In the genomic region with DNA sequence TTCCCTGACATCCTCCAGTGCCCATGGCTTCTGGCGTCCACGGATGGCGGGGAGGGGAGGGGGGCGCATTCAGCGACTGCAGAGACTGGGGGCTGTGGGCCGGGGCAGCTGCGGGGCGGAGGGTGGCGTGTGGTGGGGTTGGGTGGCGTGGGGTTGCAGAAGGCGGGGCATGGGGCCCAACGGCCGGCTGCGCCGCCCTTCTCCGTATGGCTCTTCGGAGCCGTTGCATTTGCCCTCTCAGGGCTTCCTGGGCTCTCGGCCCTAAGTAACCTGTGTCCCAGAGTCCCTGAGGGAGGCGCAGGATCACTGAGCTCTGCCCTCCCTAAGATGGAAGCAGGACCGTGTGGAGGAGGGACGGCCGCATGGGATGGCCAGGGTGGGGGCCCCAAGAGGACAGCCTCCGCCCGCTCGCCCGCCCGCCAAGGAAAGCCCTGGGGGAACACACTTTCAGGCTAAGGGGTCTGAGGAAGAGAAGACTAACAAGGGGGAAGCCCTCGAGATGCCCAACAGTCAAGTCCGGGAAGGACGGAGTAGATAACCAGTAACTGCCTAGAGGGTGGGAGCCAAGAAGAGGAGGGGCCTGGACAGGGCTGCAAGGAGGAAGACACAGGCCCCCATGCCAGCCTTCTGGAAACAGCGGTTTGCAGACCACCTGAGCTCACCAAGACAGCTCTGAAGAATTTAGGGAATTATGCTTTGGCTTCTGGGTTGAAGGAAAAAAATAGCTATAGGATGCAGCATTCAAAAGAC, we compare ENCODE assay signal across 8 cellular contexts. TPM values are rescaled to one million over a fixed set of nuclear protein-coding genes. Genes with fewer than 3 reads are reported as not detected.
DNase-seq lines count a peak whose midpoint lies in the region; FAIRE-seq and TF ChIP-seq lines count a peak whose summit lies in the region.

No MANE protein-coding gene starts in this region.

- dilution Hi-C loops in keratinocyte (cut with MboI; ENCODE audit: extremely low pct_ligation_motif_present, low sequenced_read_pairs), result no loop called here

- H3K4me1 ChIP-seq in HAP-1 (peaks cover 10% of the 10 kb centered on the region), keratinocyte (ENCODE audit: control insufficient read depth, extremely low read depth, insufficient read depth, low read length) (peaks cover 43% of the 10 kb centered on the region), stomach (peaks cover 15 to 40% (median 26%) of the 10 kb centered on the region in 4 donors)

- H3K9me3 ChIP-seq in HAP-1 (no peaks in the 10 kb centered on the region), keratinocyte (ENCODE audit: control insufficient read depth, low read depth, low read length) (no peaks in the 10 kb centered on the region), stomach (no peaks in the 10 kb centered on the region)

- TF ChIP-seq CTCF in BJ (IDR thresholded peaks at IDR 0.05; ENCODE audit: insufficient read depth, low read depth, low read length) (no peak), astrocyte of the spinal cord (IDR thresholded peaks at IDR 0.05; ENCODE audit: low read depth, low read length) (no peak), keratinocyte (optimal IDR thresholded peaks at IDR 0.05 in 1 of 3, IDR thresholded peaks at IDR 0.05 in 1 of 3, conservative IDR thresholded peaks at IDR 0.05 in 1 of 3; ENCODE audit: extremely low read depth in 1 of 3, insufficient read depth in 2 of 3, low read length in 3 of 3) (no peak), stomach (IDR thresholded peaks at IDR 0.05) (no peak)

- H4K20me1 ChIP-seq in keratinocyte (ENCODE audit: control insufficient read depth, extremely low read depth, insufficient read depth, low read length), result no peaks in the 10 kb centered on the region

- TF ChIP-seq POLR2A in stomach (IDR thresholded peaks at IDR 0.05), result no peak

- peak overlapping the region; percentile 63 for H3K4me3 ChIP-seq in BJ (ENCODE audit: low read depth, low read length)
- H3K4me3 ChIP-seq in HAP-1, result peak overlapping the region; percentile 63
- peak overlapping the region; percentile 55 for H3K4me3 ChIP-seq in astrocyte of the spinal cord (ENCODE audit: low read depth, low read length)
- H3K4me3 ChIP-seq in keratinocyte (ENCODE audit: control insufficient read depth in 2 of 3, extremely low read depth in 1 of 3, insufficient read depth in 2 of 3, low read depth in 1 of 3, low read length in 3 of 3), result peak overlapping the region; percentile 55 to 65 (median 59)
- peak overlapping the region; percentile 63 to 76 (median 66) for H3K4me3 ChIP-seq in stomach

- in situ Hi-C loops in HAP-1 (cut with MboI; ENCODE audit: low sequenced_read_pairs), result no loop called here
- in situ Hi-C loops in astrocyte of the spinal cord (cut with HindIII; ENCODE audit: low sequenced_read_pairs), result no loop called here

- H3K4me2 ChIP-seq in keratinocyte (ENCODE audit: control insufficient read depth, extremely low read depth, insufficient read depth, low read depth, low read length), result peak overlapping the region; percentile 65

- H3K27me3 ChIP-seq in BJ (ENCODE audit: control insufficient read depth, insufficient read depth, low read length) (no peaks in the 10 kb centered on the region), HAP-1 (ENCODE audit: low read depth) (no peaks in the 10 kb centered on the region), keratinocyte (ENCODE audit: control insufficient read depth, extremely low read depth, insufficient read depth, low read length) (no peaks in the 10 kb centered on the region), stomach (peaks cover 0 to 4% (median 0%) of the 10 kb centered on the region in 3 donors)

- H2AFZ ChIP-seq in keratinocyte (ENCODE audit: control insufficient read depth, low read length), result peak overlapping the region; percentile 70

- H3K79me2 ChIP-seq in keratinocyte (ENCODE audit: control insufficient read depth, insufficient read depth, low read length), result peaks cover 6% of the 10 kb centered on the region

- H3K9ac ChIP-seq in keratinocyte (ENCODE audit: control insufficient read depth, extremely low read depth, insufficient read depth, low read length), result peak overlapping the region; percentile 69

- 2 to 13% (median 7%) methylated on average over 28 to 32 of the region's 32 CpGs for WGBS in stomach, 5 donors

- H3K9me1 ChIP-seq in keratinocyte (ENCODE audit: control insufficient read depth, extremely low read depth, insufficient read depth, low read length), result no peaks in the 10 kb centered on the region

- FAIRE-seq in keratinocyte (lab: Jason Lieb, UNC), result no peak

- no peak for DNase-seq in BJ (ENCODE audit: low read depth)
- DNase-seq in HAP-1 (ENCODE audit: low spot score in 2 of 2), result peak; percentile 44 to 75
- DNase-seq in astrocyte of the spinal cord (ENCODE audit: low read depth, low spot score), result no peak
- DNase-seq in keratinocyte (ENCODE audit: low read depth, low spot score), result no peak
- DNase-seq in stomach, result peak; percentile 33
- no peak for DNase-seq in NK-92 (lab: John Stamatoyannopoulos, UW; ENCODE audit: unreplicated experiment)
- no peak for DNase-seq in NCI-H1417 (lab: John Stamatoyannopoulos, UW)
- DNase-seq in NCI-H146 treated with DMSO at 0.1 percent for 48 hours (lab: John Stamatoyannopoulos, UW; ENCODE audit: unreplicated experiment), result no peak

- CTCF ChIA-PET in BJ (lab: Yijun Ruan, JAX), result interaction anchor here (0.6 to 7.2 kb wide), 9 partner anchors 14 to 679 kb away, joined by 3 to 36 read pairs (median 5); partner anchors contain the start of gene CRKL

- POLR2A ChIA-PET in BJ (lab: Charles Lee), result interaction anchor here (0.5 to 0.9 kb wide), 4 partner anchors 16 to 72 kb away, joined by 3 to 10 read pairs (median 6); no protein-coding TSS in a partner anchor

- no peaks in the 10 kb centered on the region for H3K36me3 ChIP-seq in BJ (ENCODE audit: control insufficient read depth, insufficient read depth, low read length)
- peaks cover 16% of the 10 kb centered on the region for H3K36me3 ChIP-seq in HAP-1 (replicated peaks)
- H3K36me3 ChIP-seq in keratinocyte (ENCODE audit: control insufficient read depth in 2 of 2, extremely low read depth in 1 of 2, insufficient read depth in 2 of 2, low read length in 2 of 2), result peaks cover 0 to 7% of the 10 kb centered on the region in 2 experiments
- H3K36me3 ChIP-seq in stomach, result peaks cover 3 to 15% (median 14%) of the 10 kb centered on the region in 4 donors

- H3K27ac ChIP-seq in keratinocyte (ENCODE audit: control insufficient read depth, insufficient read depth, low read length) (no peak overlapping the region), stomach (peak overlapping the region in 4 of 5 donors; percentile 53 to 66 (median 58))

- no peak for TF ChIP-seq EP300 in stomach (IDR thresholded peaks at IDR 0.05)

- intact Hi-C loops in stomach (cut with DNase I; ENCODE audit: low total_unique reads), result no loop called here

RNA-seq across cellular contexts. Expression of gene AIFM3, which starts 9.2 kb away (rescaled TPM):
- 0.25 and 0.28 TPM in 2 replicates for polyA plus RNA-seq in BJ (2011; rRNA removed)
- 0.28 and 0.41 TPM in 2 replicates for polyA minus RNA-seq in BJ (2011; rRNA and poly(A)+ RNA removed)
- polyA plus RNA-seq in keratinocyte, result 0.56 to 1.1 TPM (median 0.59 TPM) in 3 replicates
- polyA plus RNA-seq in keratinocyte (2011; ENCODE audit: low read depth), result 0.36 TPM
- polyA plus RNA-seq in keratinocyte (2011; cell fraction: cytosol; rRNA removed), result 0.39 and 1.1 TPM in 2 replicates
- polyA plus RNA-seq in keratinocyte (2011; cell fraction: nucleus; rRNA removed), result 3.4 and 5.3 TPM in 2 replicates
- polyA plus RNA-seq in keratinocyte (2012; ENCODE audit: low replicate concordance), result 0.62 and 0.69 TPM in 2 replicates
- polyA minus RNA-seq in keratinocyte, result 0.29 to 0.30 TPM in 2 of 3 replicates, not detected in the other
- 1.7 TPM for polyA minus RNA-seq in keratinocyte (2011; cell fraction: cytosol; rRNA and poly(A)+ RNA removed)
- polyA minus RNA-seq in keratinocyte (2011; cell fraction: nucleus; rRNA and poly(A)+ RNA removed), result 1.2 and 1.4 TPM in 2 replicates
- total RNA-seq in stomach, result 100 to 1,000 TPM in 1 of 5 donors, under 1 TPM in 1, not detected in 3; 0.55 to 157 TPM
- polyA plus RNA-seq in stomach, result 1 to 10 TPM in 2 of 3 donors, under 1 TPM in 1; 0.75 to 4.1 (median 2.1) TPM

RNA-seq across cellular contexts. Expression of gene LZTR1, which starts 24.2 kb away (rescaled TPM):
- polyA plus RNA-seq in BJ (2011; rRNA removed) (30.1 and 45.9 TPM in 2 replicates), keratinocyte (36.3 to 41.6 TPM (median 37.0 TPM) in 3 replicates), stomach (10 to 100 TPM; 13.7 to 33.7 (median 17.7) TPM)
- polyA minus RNA-seq in BJ (2011; rRNA and poly(A)+ RNA removed), result 34.9 and 42.9 TPM in 2 replicates
- 62.8 TPM for polyA plus RNA-seq in keratinocyte (2011; ENCODE audit: low read depth)
- polyA plus RNA-seq in keratinocyte (2011; cell fraction: cytosol; rRNA removed), result 16.8 and 24.3 TPM in 2 replicates
- polyA plus RNA-seq in keratinocyte (2011; cell fraction: nucleus; rRNA removed), result 197 and 198 TPM in 2 replicates
- 21.9 and 28.0 TPM in 2 replicates for polyA plus RNA-seq in keratinocyte (2012; ENCODE audit: low replicate concordance)
- 41.7 to 114 TPM (median 62.4 TPM) in 3 replicates for polyA minus RNA-seq in keratinocyte
- polyA minus RNA-seq in keratinocyte (2011; cell fraction: cytosol; rRNA and poly(A)+ RNA removed), result 21.5 TPM
- 54.1 and 60.0 TPM in 2 replicates for polyA minus RNA-seq in keratinocyte (2011; cell fraction: nucleus; rRNA and poly(A)+ RNA removed)
- total RNA-seq in stomach, result 100 to 1,000 TPM in 1 of 5 donors, 10 to 100 TPM in 4; 21.6 to 148 (median 43.5) TPM

RNA-seq across cellular contexts. Expression of gene CRKL, which starts 40.7 kb away (rescaled TPM):
- polyA plus RNA-seq in BJ (2011; rRNA removed) (14.7 and 21.4 TPM in 2 replicates), keratinocyte (25.0 to 33.4 TPM (median 32.1 TPM) in 3 replicates), stomach (10 to 100 TPM; 11.6 to 12.5 (median 11.7) TPM)
- polyA minus RNA-seq in BJ (2011; rRNA and poly(A)+ RNA removed), result 27.9 and 29.8 TPM in 2 replicates
- 20.1 TPM for polyA plus RNA-seq in keratinocyte (2011; ENCODE audit: low read depth)
- 25.7 and 32.5 TPM in 2 replicates for polyA plus RNA-seq in keratinocyte (2011; cell fraction: cytosol; rRNA removed)
- polyA plus RNA-seq in keratinocyte (2011; cell fraction: nucleus; rRNA removed), result 45.7 and 47.1 TPM in 2 replicates
- polyA plus RNA-seq in keratinocyte (2012; ENCODE audit: low replicate concordance), result 38.4 and 43.5 TPM in 2 replicates
- 38.7 to 48.3 TPM (median 46.5 TPM) in 3 replicates for polyA minus RNA-seq in keratinocyte
- polyA minus RNA-seq in keratinocyte (2011; cell fraction: cytosol; rRNA and poly(A)+ RNA removed), result 36.8 TPM
- polyA minus RNA-seq in keratinocyte (2011; cell fraction: nucleus; rRNA and poly(A)+ RNA removed), result 26.8 and 44.1 TPM in 2 replicates
- 10 to 100 TPM; 17.0 to 60.3 (median 26.3) TPM for total RNA-seq in stomach

RNA-seq across cellular contexts. Expression of gene THAP7, which starts 44.1 kb away (rescaled TPM):
- polyA plus RNA-seq in BJ (2011; rRNA removed) (17.9 and 24.4 TPM in 2 replicates), keratinocyte (10.4 to 14.8 TPM (median 14.2 TPM) in 3 replicates), stomach (10 to 100 TPM; 39.6 to 45.1 (median 44.7) TPM)
- polyA minus RNA-seq in BJ (2011; rRNA and poly(A)+ RNA removed), result 7.8 and 9.4 TPM in 2 replicates
- 11.7 TPM for polyA plus RNA-seq in keratinocyte (2011; ENCODE audit: low read depth)
- 5.6 and 10.7 TPM in 2 replicates for polyA plus RNA-seq in keratinocyte (2011; cell fraction: cytosol; rRNA removed)
- 11.0 and 12.6 TPM in 2 replicates for polyA plus RNA-seq in keratinocyte (2011; cell fraction: nucleus; rRNA removed)
- 7.7 and 14.4 TPM in 2 replicates for polyA plus RNA-seq in keratinocyte (2012; ENCODE audit: low replicate concordance)
- 4.3 to 6.5 TPM (median 6.4 TPM) in 3 replicates for polyA minus RNA-seq in keratinocyte
- polyA minus RNA-seq in keratinocyte (2011; cell fraction: cytosol; rRNA and poly(A)+ RNA removed), result 6.7 TPM
- 3.2 and 4.9 TPM in 2 replicates for polyA minus RNA-seq in keratinocyte (2011; cell fraction: nucleus; rRNA and poly(A)+ RNA removed)
- total RNA-seq in stomach, result 10 to 100 TPM in 4 of 5 donors, 1 to 10 TPM in 1; 5.8 to 57.2 (median 17.4) TPM

RNA-seq across cellular contexts. Expression of gene P2RX6, which starts 57.1 kb away (rescaled TPM):
- polyA plus RNA-seq in BJ (2011; rRNA removed) (1.2 and 2.0 TPM in 2 replicates), keratinocyte (0.65 to 1.0 TPM (median 0.87 TPM) in 3 replicates), stomach (under 1 TPM in 2 of 3 donors, not detected in 1; 0.10 to 0.31 TPM)
- polyA minus RNA-seq in BJ (2011; rRNA and poly(A)+ RNA removed), result 0.46 and 0.85 TPM in 2 replicates
- polyA plus RNA-seq in keratinocyte (2011; ENCODE audit: low read depth), result not detected
- polyA plus RNA-seq in keratinocyte (2011; cell fraction: cytosol; rRNA removed), result 0.26 and 0.45 TPM in 2 replicates
- 3.3 and 4.8 TPM in 2 replicates for polyA plus RNA-seq in keratinocyte (2011; cell fraction: nucleus; rRNA removed)
- polyA plus RNA-seq in keratinocyte (2012; ENCODE audit: low replicate concordance), result 0.72 and 1.2 TPM in 2 replicates
- 0.53 to 1.3 TPM (median 0.69 TPM) in 3 replicates for polyA minus RNA-seq in keratinocyte
- polyA minus RNA-seq in keratinocyte (2011; cell fraction: cytosol; rRNA and poly(A)+ RNA removed), result not detected
- 0.54 and 1.1 TPM in 2 replicates for polyA minus RNA-seq in keratinocyte (2011; cell fraction: nucleus; rRNA and poly(A)+ RNA removed)
- under 1 TPM in 1 of 5 donors, not detected in 4; 0.55 TPM for total RNA-seq in stomach

Comparison
In these comparisons a context has a peak if more than half of its experiments do, and no peak if none do; other contexts are left out.
1. DNase-seq: peak in HAP-1 (2 of 2) and stomach (single experiment); none in BJ (single experiment), astrocyte of the spinal cord (single experiment), keratinocyte (single experiment), NK-92 (single experiment), NCI-H1417 (0 of 3) and NCI-H146 treated with DMSO at 0.1 percent for 48 hours (single experiment).
2. Peak in every context shown above with its lines, with median percentiles within 50 percentile points of each other: H3K4me3 ChIP-seq.